8 cellular contexts compared by ENCODE assay signal in genomic region chr1:248906741-248907661, GRCh38. TPM values are rescaled to one million over a fixed set of nuclear protein-coding genes. Genes with fewer than 3 reads are reported as not detected.
A peak's percentile ranks its signal among the peaks of the same experiment; 100 is the strongest.
DNase-seq lines count a peak whose midpoint lies in the region; FAIRE-seq and TF ChIP-seq lines count a peak whose summit lies in the region.

No MANE protein-coding gene starts in this region.

- H3K79me2 ChIP-seq in OCI-LY7 (ENCODE audit: insufficient read depth, low read depth, low read length): peaks cover 13% of the 10 kb centered on the region; the same call in 1 of the 2 replicates

- H3K9me2 ChIP-seq in OCI-LY7 (ENCODE audit: insufficient read depth, low read length): no peaks in the 10 kb centered on the region

- no peaks in the 10 kb centered on the region; the same call in 1 of the 2 replicates for H3K27me3 ChIP-seq in HAP-1 (ENCODE audit: low read depth)

- H3K4me1 Mint-ChIP-seq in nephron progenitor cell: peaks cover 48% of the 10 kb centered on the region

- peaks cover 8% of the 10 kb centered on the region for H3K4me1 ChIP-seq in HAP-1
- peaks cover 16% of the 10 kb centered on the region for H3K4me1 ChIP-seq in OCI-LY7 (ENCODE audit: insufficient read depth, low read length, poor library complexity, severe bottlenecking)

- TF ChIP-seq CTCF in OCI-LY7 (conservative IDR thresholded peaks at IDR 0.05; ENCODE audit: low read length) (no peak), epithelial cell of esophagus (IDR thresholded peaks at IDR 0.05; ENCODE audit: insufficient read depth, low read depth, low read length, missing control alignments) (no peak), nephron progenitor cell (IDR thresholded peaks at IDR 0.05) (no peak)

- intact Hi-C loops in OCI-LY7 (cut with micrococcal nuclease; ENCODE audit: unreplicated experiment): loop anchor here (1.0 kb wide), 4 partner anchors 33 to 81 kb away; partner anchors contain the start of genes ZNF672 and ZNF692

- H3K4me2 ChIP-seq in OCI-LY7 (ENCODE audit: low read length): peak overlapping the region; percentile 79

- H3K27ac ChIP-seq in OCI-LY7 (ENCODE audit: low read depth, low read length, poor library complexity, severe bottlenecking): peak overlapping the region; percentile 29

- H3K4me3 Mint-ChIP-seq in nephron progenitor cell: peak overlapping the region; percentile 94

- peaks cover 17% of the 10 kb centered on the region for H3K9me3 Mint-ChIP-seq in nephron progenitor cell

- no peak for TF ChIP-seq POLR2A in GM12891 (IDR thresholded peaks at IDR 0.05; ENCODE audit: low read depth, low read length)

- H3K36me3 ChIP-seq in HAP-1 (replicated peaks): no peaks in the 10 kb centered on the region
- H3K36me3 ChIP-seq in OCI-LY7 (ENCODE audit: insufficient read depth, low read length): peaks cover 6% of the 10 kb centered on the region

- FAIRE-seq in GM12891 (lab: Jason Lieb, UNC): peak; percentile 28

- peaks cover 3% of the 10 kb centered on the region for H3K27me3 Mint-ChIP-seq in nephron progenitor cell (ENCODE audit: low read depth, poor library complexity)

- H4K20me1 ChIP-seq in OCI-LY7 (ENCODE audit: insufficient read depth, low read length): no peaks in the 10 kb centered on the region

- POLR2A ChIA-PET in OCI-LY7 (lab: Charles Lee): interaction anchor here (0.6 to 1.7 kb wide), 6 partner anchors 8 to 1616 kb away, joined by 3 to 11 read pairs (median 4); partner anchors contain the start of genes ZNF672 and ZNF692

- H3K9me3 ChIP-seq in HAP-1 (no peaks in the 10 kb centered on the region), OCI-LY7 (ENCODE audit: low read length) (no peaks in the 10 kb centered on the region)

- H3K4me3 ChIP-seq in HAP-1 (peak overlapping the region; percentile 36), OCI-LY7 (ENCODE audit: low read depth, low read length, poor library complexity, severe bottlenecking) (peak overlapping the region; percentile 72), epithelial cell of esophagus (ENCODE audit: low read length) (peak overlapping the region; percentile 66)

- no peak for DNase-seq in GM12891 (ENCODE audit: insufficient read length, low spot score)
- DNase-seq in HAP-1 (ENCODE audit: low spot score in 2 of 2): no peak
- no peak for DNase-seq in OCI-LY7 (ENCODE audit: low spot score)
- DNase-seq in epithelial cell of esophagus (ENCODE audit: low read depth): no peak
- DNase-seq in nephron progenitor cell: no peak
- DNase-seq in GF-D8 (lab: John Stamatoyannopoulos, UW): no peak
- DNase-seq in HuH-7.5 (ENCODE audit: low spot score): no peak
- no peak for DNase-seq in NOMO-1 treated with dmso at 0.1 percent for 144 hours (lab: John Stamatoyannopoulos, UW; ENCODE audit: unreplicated experiment)

- peaks cover 35% of the 10 kb centered on the region for H3K36me3 Mint-ChIP-seq in nephron progenitor cell (ENCODE audit: low read depth)

- H3K27ac Mint-ChIP-seq in nephron progenitor cell: peak overlapping the region; percentile 100

- in situ Hi-C loops in HAP-1 (cut with MboI; ENCODE audit: low sequenced_read_pairs): no loop called here

- BruUV-seq in OCI-LY7 (replicated peaks; lab: Mats Ljungman, UMichigan): TSS peak; percentile 80

- CTCF ChIA-PET in OCI-LY7 (lab: Charles Lee; ENCODE audit: unreplicated experiment): interaction anchor here (0.5 to 1.0 kb wide), 2 partner anchors 33 to 101 kb away, joined by 3 to 8 read pairs; no protein-coding TSS in a partner anchor

- peak overlapping the region; percentile 47; the same call in 1 of the 2 replicates for H2AFZ ChIP-seq in OCI-LY7 (ENCODE audit: low read length)

TF ChIP-seq in GM12891, 5 proteins besides CTCF, POLR2A, EP300 and RAD21:
- TF ChIP-seq SPI1 (IDR thresholded peaks at IDR 0.05; ENCODE audit: low read depth, low read length) (no peak), POLR2AphosphoS5 (IDR thresholded peaks at IDR 0.05; ENCODE audit: low read depth, low read length) (no peak), POU2F2 (IDR thresholded peaks at IDR 0.05; ENCODE audit: low read depth, low read length) (no peak), TAF1 (IDR thresholded peaks at IDR 0.05; ENCODE audit: low read depth, low read length) (no peak), PAX5 (IDR thresholded peaks at IDR 0.05; ENCODE audit: insufficient read depth, low read length, severe bottlenecking) (no peak)

RNA-seq across cellular contexts. Expression of gene PGBD2, which starts 1.0 kb away (rescaled TPM):
- polyA plus RNA-seq in GM12891 (2012; ENCODE audit: low read depth, missing spikeins): 1.4 TPM
- 9.2 and 13.0 TPM in 2 replicates for total RNA-seq in OCI-LY7 (2014; rRNA removed; shearing (Covaris generic))
- 6.4 and 7.5 TPM in 2 replicates for total RNA-seq in OCI-LY7 (2022)

RNA-seq across cellular contexts. Expression of gene ZNF692, which starts 48.1 kb away (rescaled TPM):
- 31.6 TPM for polyA plus RNA-seq in GM12891 (2012; ENCODE audit: low read depth, missing spikeins)
- 49.7 and 65.0 TPM in 2 replicates for total RNA-seq in OCI-LY7 (2014; rRNA removed; shearing (Covaris generic))
- 66.2 and 67.4 TPM in 2 replicates for total RNA-seq in OCI-LY7 (2022)
